Comparison of ENCODE assay signal across 20 cellular contexts in genomic region chr6:168607272-168608112, GRCh38.
A peak's percentile ranks its signal among the peaks of the same experiment; 100 is the strongest.
DNase-seq lines count a peak whose midpoint lies in the region; ATAC-seq, FAIRE-seq and TF ChIP-seq lines count a peak whose summit lies in the region.
"Had no signal": no experiment of that assay in that cellular context is flagged by ENCODE, and none has a peak within 500 bp of the region (broad histone marks: within the 10 kb centered on the region; RNA-seq: fewer than 3 reads in every experiment).

No MANE protein-coding gene starts in this region.

- H3K36me3 ChIP-seq in stomach smooth muscle (ENCODE audit: control insufficient read depth in 2 of 2, insufficient read depth in 2 of 2, low read length in 2 of 2), result peaks cover 15% of the 10 kb centered on the region in 2 donors
- H3K36me3 ChIP-seq: neutrophil had no signal

- H3K9ac ChIP-seq in stomach smooth muscle (ENCODE audit: low read length in 2 of 2), result no peak overlapping the region

- ATAC-seq in GM18517 (IDR thresholded peaks at IDR 0.05; ENCODE audit: unreplicated experiment) (no peak), HG03354 (IDR thresholded peaks at IDR 0.05; ENCODE audit: poor library complexity, severe bottlenecking, unreplicated experiment) (no peak), HG03342 (IDR thresholded peaks at IDR 0.05; ENCODE audit: unreplicated experiment) (no peak)

- intact Hi-C loops in head of caudate nucleus (cut with DNase I), result no loop called here

- peak overlapping the region; percentile 88 for H3K27ac ChIP-seq in stomach smooth muscle (ENCODE audit: low read length)
- H3K27ac ChIP-seq: heart left ventricle, HL-60, neutrophil, thoracic aorta had no signal

- peaks cover 39% of the 10 kb centered on the region for H3K4me1 ChIP-seq in stomach smooth muscle (ENCODE audit: control insufficient read depth, insufficient read depth, low read length)
- H3K4me1 ChIP-seq: heart left ventricle had no signal

- H3K27me3 ChIP-seq in stomach smooth muscle (ENCODE audit: control insufficient read depth in 1 of 2, insufficient read depth in 2 of 2, low read length in 2 of 2), result no peaks in the 10 kb centered on the region
- H3K27me3 ChIP-seq: neutrophil had no signal

- DNase-seq in NCI-H1092 treated with DMSO at 0.1 percent for 48 hours (lab: John Stamatoyannopoulos, UW) (peak; percentile 79), NCI-H510A treated with DMSO at 0.1 percent for 48 hours (lab: John Stamatoyannopoulos, UW) (peak; percentile 85), head of caudate nucleus (peak in 30 of 42 donors; percentile 17 to 73 (median 44)), H54 (ENCODE audit: insufficient read length, low spot score) (no peak)
- DNase-seq: activated naive CD4-positive, alpha-beta T cell treated with anti-CD3 and anti-CD28 coated beads for 36 hours; COR-L47; heart left ventricle; Kasumi-1; mammary epithelial cell; NCI-H526 treated with DMSO at 0.1 percent for 48 hours; SIG-M5 had no signal

- no peak overlapping the region for H3K4me3 ChIP-seq in stomach smooth muscle (ENCODE audit: low read length in 2 of 2)
- H3K4me3 ChIP-seq: heart left ventricle, thoracic aorta had no signal

- TF ChIP-seq POLR2A in H54 (IDR thresholded peaks at IDR 0.05; ENCODE audit: low read depth, low read length), result no peak

- no peak for FAIRE-seq in H54 (lab: Jason Lieb, UNC)
- FAIRE-seq: endometrium, TTC549 had no signal

- peaks cover 0 to 3% of the 10 kb centered on the region in 2 donors for H3K9me3 ChIP-seq in stomach smooth muscle (ENCODE audit: control insufficient read depth in 2 of 2, low read length in 2 of 2)
- H3K9me3 ChIP-seq: heart left ventricle, neutrophil, thoracic aorta had no signal
